ENCODE assay signal across 28 cellular contexts in the genomic region with DNA sequence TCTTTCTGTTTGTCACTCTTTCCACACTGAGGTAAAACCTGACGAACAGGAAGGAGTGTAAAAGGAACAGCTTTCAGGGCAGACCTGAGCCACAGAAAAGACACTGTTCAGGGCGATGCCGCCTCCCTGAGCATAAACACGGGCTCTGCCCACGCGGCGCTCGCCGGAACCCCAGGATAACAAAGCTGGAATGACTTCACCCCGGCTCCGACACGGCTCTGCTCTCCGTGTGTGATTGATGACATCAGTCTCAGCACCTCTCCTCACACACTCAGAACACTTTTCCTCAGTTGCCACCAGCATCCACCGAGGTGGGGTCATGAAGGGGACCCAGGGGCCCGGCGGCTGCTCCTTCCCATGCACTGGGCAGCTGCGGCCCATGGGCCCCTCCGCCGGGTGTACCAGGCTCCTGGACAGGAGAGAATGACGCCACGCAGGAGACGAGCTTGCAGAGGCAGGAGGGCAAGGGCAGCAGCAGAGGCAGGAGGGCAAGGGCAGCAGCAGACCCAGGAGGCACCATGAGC. TPM values are rescaled to one million over a fixed set of nuclear protein-coding genes. Genes with fewer than 3 reads are reported as not detected.
DNase-seq lines count a peak whose midpoint lies in the region; ATAC-seq and TF ChIP-seq lines count a peak whose summit lies in the region.
"Had no signal": no experiment of that assay in that cellular context is flagged by ENCODE, and none has a peak within 500 bp of the region (broad histone marks: within the 10 kb centered on the region; RNA-seq: fewer than 3 reads in every experiment).

No MANE protein-coding gene starts in this region.

- H2BK5ac ChIP-seq in neuronal stem cell (ENCODE audit: low read length): no peak overlapping the region

- POLR2A ChIA-PET in activated CD4-positive, alpha-beta T cell treated with anti-CD3 and anti-CD28 coated beads for 36 hours (lab: Charles Lee): no interaction called here

- H3K27me3 ChIP-seq in foreskin keratinocyte (peaks cover 5% of the 10 kb centered on the region), neuronal stem cell (ENCODE audit: control insufficient read depth in 3 of 3, insufficient read depth in 3 of 3, low read depth in 1 of 3, low read length in 3 of 3) (no peaks in the 10 kb centered on the region)
- H3K27me3 ChIP-seq: BE2C, neutrophil, SJSA1, uterus had no signal

- intact Hi-C loops in activated CD4-positive, alpha-beta T cell treated with anti-CD3 and anti-CD28 coated beads for 36 hours (cut with DNase I, micrococcal nuclease): no loop called here

- H2BK15ac ChIP-seq in neuronal stem cell (ENCODE audit: low read length): peak overlapping the region; percentile 23

- no peaks in the 10 kb centered on the region for H3K4me1 Mint-ChIP-seq in stimulated activated naive CD8-positive, alpha-beta T cell treated with anti-CD3 and anti-CD28 coated beads, Interleukin-15, amount 100 ng/mL, for 72 hours
- H3K4me1 Mint-ChIP-seq in activated CD4-positive, alpha-beta T cell treated with anti-CD3 and anti-CD28 coated beads for 36 hours: no peaks in the 10 kb centered on the region
- H3K4me1 Mint-ChIP-seq: activated CD4-positive, alpha-beta T cell treated with anti-CD3 and anti-CD28 coated beads, Interleukin-2, amount 10 ng/mL, durations not matched to agents 7 days and 5 days; memory B cell; stimulated activated naive B cell treated with anti-CD40 and anti-IgM and Interleukin-4, amounts not matched to agents 10 μg/mL and 1 μg/mL and 100 μg/mL, for 72 hours had no signal

- H3K79me1 ChIP-seq in neuronal stem cell (ENCODE audit: low read depth, low read length): no peaks in the 10 kb centered on the region

- no peak overlapping the region for H3K4ac ChIP-seq in neuronal stem cell (ENCODE audit: low read length)

- H3K36me3 ChIP-seq in neuronal stem cell (replicated peaks in 1 of 2; ENCODE audit: control insufficient read depth in 2 of 2, insufficient read depth in 2 of 2, low read length in 2 of 2): no peaks in the 10 kb centered on the region
- H3K36me3 ChIP-seq: BE2C, esophagus muscularis mucosa, neutrophil, SJSA1, uterus had no signal

- H3K4me1 ChIP-seq in foreskin keratinocyte (no peaks in the 10 kb centered on the region), neuronal stem cell (ENCODE audit: control insufficient read depth in 2 of 2, insufficient read depth in 1 of 2, low read depth in 1 of 2, low read length in 2 of 2) (peaks cover 38% of the 10 kb centered on the region in 2 donors)
- H3K4me1 ChIP-seq: SJSA1, uterus had no signal

- no peaks in the 10 kb centered on the region for H3K9me3 Mint-ChIP-seq in stimulated activated naive CD8-positive, alpha-beta T cell treated with anti-CD3 and anti-CD28 coated beads, Interleukin-15, amount 100 ng/mL, for 72 hours
- H3K9me3 Mint-ChIP-seq in activated CD4-positive, alpha-beta T cell treated with anti-CD3 and anti-CD28 coated beads for 36 hours (ENCODE audit: low read depth): no peaks in the 10 kb centered on the region
- H3K9me3 Mint-ChIP-seq: activated CD4-positive, alpha-beta T cell treated with anti-CD3 and anti-CD28 coated beads, Interleukin-2, amount 10 ng/mL, durations not matched to agents 7 days and 5 days; activated T-cell treated with anti-CD3 and anti-CD28 coated beads, Interleukin-2, amount 50 U/mL, for 24 hours; CD8-positive, alpha-beta T cell; effector memory CD8-positive, alpha-beta T cell; HFFc6; IgD-negative memory B cell; memory B cell; stimulated activated naive B cell treated with anti-CD40 and anti-IgM and Interleukin-4, amounts not matched to agents 10 μg/mL and 1 μg/mL and 100 μg/mL, for 72 hours had no signal

- no peak overlapping the region for H2AFZ ChIP-seq in neuronal stem cell (ENCODE audit: low read length)

- H3K23ac ChIP-seq in neuronal stem cell (ENCODE audit: low read depth, low read length, poor library complexity): peak overlapping the region; percentile 46

- no peak overlapping the region for H3K4me3 ChIP-seq in neuronal stem cell (ENCODE audit: low read length in 2 of 2)
- H3K4me3 ChIP-seq: esophagus muscularis mucosa, SJSA1, uterus had no signal

- H3K27ac ChIP-seq in foreskin keratinocyte (no peak overlapping the region), neuronal stem cell (replicated peaks; ENCODE audit: low read length) (no peak overlapping the region)
- H3K27ac ChIP-seq: esophagus muscularis mucosa, neutrophil, SJSA1, uterus had no signal

- no peak overlapping the region for H3K4me2 ChIP-seq in neuronal stem cell (ENCODE audit: insufficient read depth, low read length, poor library complexity, severe bottlenecking)

- DNase-seq in stimulated activated naive CD8-positive, alpha-beta T cell treated with anti-CD3 and anti-CD28 coated beads, Interleukin-15, amount 100 ng/mL, for 72 hours: peak in 1 of 2 donors; percentile 18
- no peak for DNase-seq in stimulated activated naive CD8-positive, alpha-beta T cell treated with anti-CD3 and anti-CD28 coated beads, Interleukin-15, Interleukin-2, amounts not matched to agents 100 U/mL and 50 U/mL, for 24 hours
- DNase-seq in foreskin keratinocyte (no peak), neuronal stem cell (ENCODE audit: low spot score) (no peak), RKO (ENCODE audit: low spot score) (no peak)
- DNase-seq in stimulated activated CD4-positive, alpha-beta T cell treated with anti-CD3 and anti-CD28 coated beads, Interleukin-12 subunit alpha, Interleukin-12 subunit beta, amount 100 ng/mL, for 4 hours: no peak
- DNase-seq in activated CD4-positive, alpha-beta T cell treated with anti-CD3 and anti-CD28 coated beads for 36 hours: no peak
- no peak for DNase-seq in stimulated activated CD4-positive, alpha-beta T cell treated with anti-CD3 and anti-CD28 coated beads, Interleukin-4, amount 100 ng/mL, for 24 hours
- DNase-seq: ACHN; activated CD4-positive, alpha-beta T cell treated with anti-CD3 and anti-CD28 coated beads, Interleukin-2, amount 10 ng/mL, durations not matched to agents 7 days and 5 days; activated effector memory CD4-positive, alpha-beta T cell treated with anti-CD3 and anti-CD28 coated beads, Interleukin-2, amount 50 U/mL, for 16 hours; activated T-cell treated with anti-CD3 and anti-CD28 coated beads, Interleukin-2, amount 50 U/mL, for 24 hours; BE2C; CD8-positive, alpha-beta T cell; central memory CD4-positive, alpha-beta T cell; effector memory CD8-positive, alpha-beta T cell; GOT3; HFFc6; NCI-H146; NCI-H774; stimulated activated naive B cell treated with anti-CD40 and anti-IgM and Interleukin-4, amounts not matched to agents 10 μg/mL and 1 μg/mL and 100 μg/mL, for 72 hours; T-helper 9 cell; uterus had no signal

- H3K18ac ChIP-seq in neuronal stem cell (ENCODE audit: low read length): peak overlapping the region; percentile 78

- peak; percentile 71 for ATAC-seq in stimulated activated naive CD8-positive, alpha-beta T cell treated with anti-CD3 and anti-CD28 coated beads, Interleukin-15, amount 100 ng/mL, for 72 hours
- no peak for ATAC-seq in stimulated activated naive CD8-positive, alpha-beta T cell treated with anti-CD3 and anti-CD28 coated beads, Interleukin-15, Interleukin-2, amounts not matched to agents 100 U/mL and 50 U/mL, for 24 hours
- peak; percentile 37 for ATAC-seq in foreskin keratinocyte
- no peak for ATAC-seq in activated CD4-positive, alpha-beta T cell treated with anti-CD3 and anti-CD28 coated beads for 36 hours
- ATAC-seq: CD8-positive, alpha-beta T cell; effector memory CD8-positive, alpha-beta T cell; stimulated activated naive B cell treated with anti-CD40 and anti-IgM and Interleukin-4, amounts not matched to agents 10 μg/mL and 1 μg/mL and 100 μg/mL, for 72 hours had no signal

- no peaks in the 10 kb centered on the region for H3K9me3 ChIP-seq in neuronal stem cell (replicated peaks in 1 of 2; ENCODE audit: control insufficient read depth in 2 of 2, insufficient read depth in 1 of 2, low read depth in 1 of 2, low read length in 2 of 2)
- H3K9me3 ChIP-seq: BE2C, esophagus muscularis mucosa, neutrophil, SJSA1, uterus had no signal

- WGBS in neuronal stem cell (ENCODE audit: extremely low coverage in 2 of 2, insufficient read length in 2 of 2, insufficient replicate concordance in 1 of 2), 2 donors: no CpG with 5 or more reads among the region's 22 CpGs

- peak overlapping the region; percentile 42 for H2AK5ac ChIP-seq in neuronal stem cell (ENCODE audit: low read depth, low read length)

- H3K36me3 Mint-ChIP-seq in activated CD4-positive, alpha-beta T cell treated with anti-CD3 and anti-CD28 coated beads for 36 hours (ENCODE audit: low read depth): no peaks in the 10 kb centered on the region
- H3K36me3 Mint-ChIP-seq: CD8-positive, alpha-beta T cell; IgD-negative memory B cell; memory B cell; stimulated activated naive B cell treated with anti-CD40 and anti-IgM and Interleukin-4, amounts not matched to agents 10 μg/mL and 1 μg/mL and 100 μg/mL, for 72 hours had no signal

- H2BK120ac ChIP-seq in neuronal stem cell (ENCODE audit: low read depth, low read length): no peak overlapping the region

- CTCF ChIA-PET in activated CD4-positive, alpha-beta T cell treated with anti-CD3 and anti-CD28 coated beads for 36 hours (lab: Charles Lee): no interaction called here

- H3K14ac ChIP-seq in neuronal stem cell (ENCODE audit: low read length): no peak overlapping the region

- H3K4me3 Mint-ChIP-seq in stimulated activated naive CD8-positive, alpha-beta T cell treated with anti-CD3 and anti-CD28 coated beads, Interleukin-15, amount 100 ng/mL, for 72 hours: peak overlapping the region in 1 of 2 donors; percentile 45
- no peak overlapping the region for H3K4me3 Mint-ChIP-seq in activated CD4-positive, alpha-beta T cell treated with anti-CD3 and anti-CD28 coated beads for 36 hours
- H3K4me3 Mint-ChIP-seq: activated CD4-positive, alpha-beta T cell treated with anti-CD3 and anti-CD28 coated beads, Interleukin-2, amount 10 ng/mL, durations not matched to agents 7 days and 5 days; activated T-cell treated with anti-CD3 and anti-CD28 coated beads, Interleukin-2, amount 50 U/mL, for 24 hours; CD8-positive, alpha-beta T cell; HFFc6; IgD-negative memory B cell; memory B cell; stimulated activated naive B cell treated with anti-CD40 and anti-IgM and Interleukin-4, amounts not matched to agents 10 μg/mL and 1 μg/mL and 100 μg/mL, for 72 hours had no signal

- TF ChIP-seq CTCF in foreskin keratinocyte (conservative IDR thresholded peaks at IDR 0.05): peak; percentile 41

- no peak overlapping the region for H4K91ac ChIP-seq in neuronal stem cell (ENCODE audit: low read depth, low read length, poor library complexity)

- H4K8ac ChIP-seq in neuronal stem cell (ENCODE audit: low read depth, low read length): no peak overlapping the region

- no peak overlapping the region for H2BK12ac ChIP-seq in neuronal stem cell (ENCODE audit: low read length)

- H3K27ac Mint-ChIP-seq in stimulated activated naive CD8-positive, alpha-beta T cell treated with anti-CD3 and anti-CD28 coated beads, Interleukin-15, amount 100 ng/mL, for 72 hours: no peak overlapping the region
- no peak overlapping the region for H3K27ac Mint-ChIP-seq in activated CD4-positive, alpha-beta T cell treated with anti-CD3 and anti-CD28 coated beads for 36 hours
- H3K27ac Mint-ChIP-seq: activated CD4-positive, alpha-beta T cell treated with anti-CD3 and anti-CD28 coated beads, Interleukin-2, amount 10 ng/mL, durations not matched to agents 7 days and 5 days; activated T-cell treated with anti-CD3 and anti-CD28 coated beads, Interleukin-2, amount 50 U/mL, for 24 hours; CD8-positive, alpha-beta T cell; effector memory CD8-positive, alpha-beta T cell; HFFc6; IgD-negative memory B cell; memory B cell; stimulated activated naive B cell treated with anti-CD40 and anti-IgM and Interleukin-4, amounts not matched to agents 10 μg/mL and 1 μg/mL and 100 μg/mL, for 72 hours had no signal

- H3K27me3 Mint-ChIP-seq in stimulated activated naive CD8-positive, alpha-beta T cell treated with anti-CD3 and anti-CD28 coated beads, Interleukin-15, amount 100 ng/mL, for 72 hours: no peaks in the 10 kb centered on the region
- H3K27me3 Mint-ChIP-seq in activated CD4-positive, alpha-beta T cell treated with anti-CD3 and anti-CD28 coated beads for 36 hours: peaks cover 4% of the 10 kb centered on the region
- H3K27me3 Mint-ChIP-seq: activated T-cell treated with anti-CD3 and anti-CD28 coated beads, Interleukin-2, amount 50 U/mL, for 24 hours had no signal

- no peak overlapping the region for H3K9ac ChIP-seq in neuronal stem cell (ENCODE audit: low read depth, low read length, poor library complexity)

RNA-seq across cellular contexts. Expression of a gene that starts 43.6 kb away (rescaled TPM):
- total RNA-seq in foreskin keratinocyte: 12.0 and 18.8 TPM in 2 replicates
- 5.8 and 11.3 TPM in 2 replicates for polyA plus RNA-seq in foreskin keratinocyte
- polyA plus RNA-seq in neuronal stem cell (2013, experiment 1 of 2): 66.9 TPM
- polyA plus RNA-seq in neuronal stem cell (2013, experiment 2 of 2): 67.5 TPM
- total RNA-seq in activated CD4-positive, alpha-beta T cell treated with anti-CD3 and anti-CD28 coated beads for 36 hours: under 1 TPM; 0.54 to 0.91 TPM

RNA-seq across cellular contexts. Expression of a gene that starts 59.3 kb away (rescaled TPM):
- 21.6 and 21.7 TPM in 2 replicates for total RNA-seq in foreskin keratinocyte
- 11.8 and 12.4 TPM in 2 replicates for polyA plus RNA-seq in foreskin keratinocyte
- 18.0 TPM for polyA plus RNA-seq in neuronal stem cell (2013, experiment 1 of 2)
- polyA plus RNA-seq in neuronal stem cell (2013, experiment 2 of 2): 17.8 TPM
- 10 to 100 TPM; 21.9 to 26.3 TPM for total RNA-seq in activated CD4-positive, alpha-beta T cell treated with anti-CD3 and anti-CD28 coated beads for 36 hours

Comparison
In these comparisons a context has a peak if more than half of its experiments do, and no peak if none do; other contexts are left out.
1. ATAC-seq: peak in stimulated activated naive CD8-positive, alpha-beta T cell treated with anti-CD3 and anti-CD28 coated beads, Interleukin-15, amount 100 ng/mL, for 72 hours (single experiment) and foreskin keratinocyte (single experiment); none in stimulated activated naive CD8-positive, alpha-beta T cell treated with anti-CD3 and anti-CD28 coated beads, Interleukin-15, Interleukin-2, amounts not matched to agents 100 U/mL and 50 U/mL, for 24 hours (single experiment) and activated CD4-positive, alpha-beta T cell treated with anti-CD3 and anti-CD28 coated beads for 36 hours (single experiment).